ENCODE assay signal across 8 cellular contexts in the genomic region with DNA sequence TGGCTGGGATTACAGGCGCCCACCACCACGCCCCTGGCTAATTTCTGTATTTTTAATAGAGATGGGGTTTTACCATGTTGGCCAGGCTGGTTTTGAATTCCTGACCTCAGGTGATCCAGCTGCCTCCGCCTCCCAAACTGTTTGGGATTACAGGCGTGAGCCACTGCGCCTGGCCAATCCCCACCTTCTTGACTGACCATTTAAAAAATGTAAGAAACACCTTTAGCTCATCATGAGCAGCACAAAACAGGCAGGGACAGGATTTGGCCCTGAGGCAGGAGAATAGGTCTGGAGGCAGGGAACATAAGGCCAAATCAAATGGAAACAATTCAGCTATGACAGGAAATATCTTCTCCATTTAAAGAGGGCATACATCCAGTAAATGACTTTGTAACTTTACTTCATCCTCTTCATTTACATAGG. TPM values are rescaled to one million over a fixed set of nuclear protein-coding genes. Genes with fewer than 3 reads are reported as not detected.
A peak's percentile ranks its signal among the peaks of the same experiment; 100 is the strongest.
DNase-seq lines count a peak whose midpoint lies in the region; FAIRE-seq and TF ChIP-seq lines count a peak whose summit lies in the region.

No MANE protein-coding gene starts in this region.

- H3K27me3 Mint-ChIP-seq in T-helper 2 cell treated with Interferon-gamma antibody and Interleukin-4, amounts not matched to agents 5 μg/mL and 100 μg/mL, for 36 hours (ENCODE audit: low read depth): no peaks in the 10 kb centered on the region
- H3K27me3 Mint-ChIP-seq in activated naive CD8-positive, alpha-beta T cell: no peaks in the 10 kb centered on the region

- H3K9me3 Mint-ChIP-seq in T-helper 2 cell treated with Interferon-gamma antibody and Interleukin-4, amounts not matched to agents 5 μg/mL and 100 μg/mL, for 36 hours: no peaks in the 10 kb centered on the region
- H3K9me3 Mint-ChIP-seq in activated naive CD8-positive, alpha-beta T cell (ENCODE audit: low read depth): no peaks in the 10 kb centered on the region

- no peaks in the 10 kb centered on the region for H3K36me3 Mint-ChIP-seq in T-helper 2 cell treated with Interferon-gamma antibody and Interleukin-4, amounts not matched to agents 5 μg/mL and 100 μg/mL, for 36 hours (ENCODE audit: low read depth)
- no peaks in the 10 kb centered on the region for H3K36me3 Mint-ChIP-seq in activated naive CD8-positive, alpha-beta T cell

- H3K36me3 ChIP-seq in kidney (ENCODE audit: control insufficient read depth in 1 of 2, insufficient read depth in 2 of 2, low read length in 2 of 2): peaks cover 0 to 3% of the 10 kb centered on the region in 2 donors

- H3K4me3 ChIP-seq in kidney (ENCODE audit: low read length in 2 of 2): peak overlapping the region; percentile 79

- peak; percentile 17 for FAIRE-seq in kidney (lab: Jason Lieb, UNC)

- peaks cover 16% of the 10 kb centered on the region for H3K4me1 Mint-ChIP-seq in T-helper 2 cell treated with Interferon-gamma antibody and Interleukin-4, amounts not matched to agents 5 μg/mL and 100 μg/mL, for 36 hours (ENCODE audit: low read depth)
- H3K4me1 Mint-ChIP-seq in activated naive CD8-positive, alpha-beta T cell (ENCODE audit: low read depth): peaks cover 19% of the 10 kb centered on the region

- H3K9me3 ChIP-seq in kidney (ENCODE audit: control insufficient read depth in 1 of 2, low read length in 2 of 2): no peaks in the 10 kb centered on the region

- H3K27ac Mint-ChIP-seq in T-helper 2 cell treated with Interferon-gamma antibody and Interleukin-4, amounts not matched to agents 5 μg/mL and 100 μg/mL, for 36 hours: peak overlapping the region; percentile 89
- peak overlapping the region; percentile 86 for H3K27ac Mint-ChIP-seq in activated naive CD8-positive, alpha-beta T cell

- peak overlapping the region; percentile 83 for H3K4me3 Mint-ChIP-seq in T-helper 2 cell treated with Interferon-gamma antibody and Interleukin-4, amounts not matched to agents 5 μg/mL and 100 μg/mL, for 36 hours
- peak overlapping the region; percentile 87 for H3K4me3 Mint-ChIP-seq in activated naive CD8-positive, alpha-beta T cell

- DNase-seq in T-helper 2 cell treated with Interferon-gamma antibody and Interleukin-4, amounts not matched to agents 5 μg/mL and 100 μg/mL, for 36 hours (ENCODE audit: low spot score): no peak
- DNase-seq in T-helper 2 cell: no peak
- DNase-seq in kidney: no peak
- DNase-seq in substantia nigra (lab: John Stamatoyannopoulos, UW): no peak
- no peak for DNase-seq in stimulated activated CD4-positive, alpha-beta T cell treated with anti-CD3 and anti-CD28 coated beads, Interleukin-4, amount 100 ng/mL, for 24 hours
- no peak for DNase-seq in DMS 273 (lab: John Stamatoyannopoulos, UW; ENCODE audit: unreplicated experiment)
- no peak for DNase-seq in posterior vena cava (ENCODE audit: low spot score)

- H3K4me1 ChIP-seq in kidney (ENCODE audit: control insufficient read depth in 1 of 2, insufficient read depth in 1 of 2, low read depth in 1 of 2, low read length in 2 of 2): peaks cover 9 to 11% of the 10 kb centered on the region in 2 donors

- H3K27ac ChIP-seq in kidney (ENCODE audit: low read depth in 2 of 2, low read length in 2 of 2) (peak overlapping the region; percentile 96 to 99), substantia nigra (ENCODE audit: low read depth, low read length, poor library complexity, severe bottlenecking) (peak overlapping the region; percentile 78)

- H3K9ac ChIP-seq in kidney (ENCODE audit: low read length in 2 of 2): peak overlapping the region; percentile 50 to 91

- intact Hi-C loops in kidney (cut with DNase I) (loop anchor here (10.0 kb wide), 1 partner anchor 63 kb away; a partner anchor contains a TSS), posterior vena cava (cut with DNase I) (no loop called here)

- no peak for TF ChIP-seq CTCF in kidney (IDR thresholded peaks at IDR 0.05; ENCODE audit: borderline replicate concordance, extremely low read depth, insufficient read depth)

RNA-seq across cellular contexts. Expression of a gene that starts 1.4 kb away (rescaled TPM):
- total RNA-seq in kidney (11.5 TPM), posterior vena cava (1 to 10 TPM; 6.1 to 6.6 TPM)
- 31.1 TPM for polyA plus RNA-seq in kidney (ENCODE audit: insufficient read depth, low read depth, low replicate concordance)

RNA-seq across cellular contexts. Expression of a gene that starts 12.2 kb away (rescaled TPM):
- total RNA-seq in kidney (5.2 TPM), posterior vena cava (1 to 10 TPM; 1.9 to 2.9 TPM)
- polyA plus RNA-seq in kidney (ENCODE audit: insufficient read depth, low read depth, low replicate concordance): 10.5 TPM

RNA-seq across cellular contexts. Expression of a gene that starts 18.0 kb away (rescaled TPM):
- total RNA-seq in kidney: 109 TPM
- polyA plus RNA-seq in kidney (ENCODE audit: insufficient read depth, low read depth, low replicate concordance): 173 TPM
- total RNA-seq in posterior vena cava: 10 to 100 TPM; 60.7 to 76.7 TPM

RNA-seq across cellular contexts. Expression of a gene that starts 34.6 kb away (rescaled TPM):
- total RNA-seq in kidney (2.0 TPM), posterior vena cava (1 to 10 TPM in 1 of 2 donors, under 1 TPM in 1; 0.90 to 1.1 TPM)
- polyA plus RNA-seq in kidney (ENCODE audit: insufficient read depth, low read depth, low replicate concordance): not detected

RNA-seq across cellular contexts. Expression of a gene that starts 38.7 kb away (rescaled TPM):
- total RNA-seq in kidney: 29.6 TPM
- polyA plus RNA-seq in kidney (ENCODE audit: insufficient read depth, low read depth, low replicate concordance): 10.1 TPM
- 10 to 100 TPM; 11.5 to 13.0 TPM for total RNA-seq in posterior vena cava
